Comparison of ENCODE assay signal across 1 cellular context in genomic region chr11:122319842-122320555, GRCh38.
TF ChIP-seq lines count a peak whose summit lies in the region.

No MANE protein-coding gene starts in this region.

TF ChIP-seq in IMR-90, 13 proteins besides CTCF, POLR2A, EP300 and RAD21 (continued from another document):
- TF ChIP-seq, protein P1, sequence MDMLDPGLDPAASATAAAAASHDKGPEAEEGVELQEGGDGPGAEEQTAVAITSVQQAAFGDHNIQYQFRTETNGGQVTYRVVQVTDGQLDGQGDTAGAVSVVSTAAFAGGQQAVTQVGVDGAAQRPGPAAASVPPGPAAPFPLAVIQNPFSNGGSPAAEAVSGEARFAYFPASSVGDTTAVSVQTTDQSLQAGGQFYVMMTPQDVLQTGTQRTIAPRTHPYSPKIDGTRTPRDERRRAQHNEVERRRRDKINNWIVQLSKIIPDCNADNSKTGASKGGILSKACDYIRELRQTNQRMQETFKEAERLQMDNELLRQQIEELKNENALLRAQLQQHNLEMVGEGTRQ (IDR thresholded peaks at IDR 0.05; ENCODE audit: low read depth, low read length), result no peak
- TF ChIP-seq MAZ (IDR thresholded peaks at IDR 0.05; ENCODE audit: borderline replicate concordance, low read depth, low read length) (no peak), RFX5 (IDR thresholded peaks at IDR 0.05; ENCODE audit: low read depth, low read length) (no peak), MXI1 (IDR thresholded peaks at IDR 0.05; ENCODE audit: borderline replicate concordance, low read depth, low read length) (no peak), MAFK (IDR thresholded peaks at IDR 0.05; ENCODE audit: low read depth, low read length) (no peak), RCOR1 (IDR thresholded peaks at IDR 0.05; ENCODE audit: insufficient replicate concordance, low read length) (no peak), BHLHE40 (IDR thresholded peaks at IDR 0.05; ENCODE audit: low read depth, low read length) (no peak)
